Comparison of ENCODE assay signal across 8 cellular contexts in genomic region chr1:117067528-117068370, GRCh38. TPM values are rescaled to one million over a fixed set of nuclear protein-coding genes. Genes with fewer than 3 reads are reported as not detected.
DNase-seq lines count a peak whose midpoint lies in the region; ATAC-seq, FAIRE-seq and TF ChIP-seq lines count a peak whose summit lies in the region.

No MANE protein-coding gene starts in this region.

- no peak for TF ChIP-seq POLR2A in endothelial cell of umbilical vein (IDR thresholded peaks at IDR 0.05; ENCODE audit: low read depth, low read length)

- no peak overlapping the region for H2BK15ac ChIP-seq in H9 (ENCODE audit: low read depth, low read length)

- H3K23me2 ChIP-seq in H9 (ENCODE audit: insufficient read length, low read depth, low read length, poor library complexity, severe bottlenecking), result no peaks in the 10 kb centered on the region

- peak; percentile 69 for ATAC-seq in activated CD8-positive, alpha-beta memory T cell treated with anti-CD3 and anti-CD28 coated beads, Interleukin-2, amount 10 ng/mL, durations not matched to agents 7 days and 5 days

- H3K27me3 Mint-ChIP-seq in activated CD8-positive, alpha-beta memory T cell treated with anti-CD3 and anti-CD28 coated beads, Interleukin-2, amount 10 ng/mL, durations not matched to agents 7 days and 5 days, result no peaks in the 10 kb centered on the region
- H3K27me3 Mint-ChIP-seq in H9 (ENCODE audit: low read depth), result no peaks in the 10 kb centered on the region

- no TSS peak for BruUV-seq in endothelial cell of umbilical vein (replicated peaks; lab: Mats Ljungman, UMichigan)

- TF ChIP-seq CTCF in H9 (conservative IDR thresholded peaks at IDR 0.05), result peak; percentile 83
- TF ChIP-seq CTCF in WERI-Rb-1 (IDR thresholded peaks at IDR 0.05; ENCODE audit: low read depth, low read length), result peak; percentile 75
- peak; percentile 64 to 77 for TF ChIP-seq CTCF in endothelial cell of umbilical vein (IDR thresholded peaks at IDR 0.05; ENCODE audit: extremely low read depth in 1 of 2, insufficient read depth in 1 of 2, low read depth in 1 of 2, low read length in 2 of 2)

- H3K36me3 ChIP-seq in WERI-Rb-1 (peaks cover 15% of the 10 kb centered on the region), endothelial cell of umbilical vein (ENCODE audit: control insufficient read depth in 2 of 2, extremely low read depth in 1 of 2, insufficient read depth in 2 of 2, low read length in 2 of 2) (no peaks in the 10 kb centered on the region)

- H3K4me2 ChIP-seq in H9 (ENCODE audit: insufficient read depth, insufficient read length, low read length) (no peak overlapping the region), endothelial cell of umbilical vein (ENCODE audit: insufficient read depth, low read length) (no peak overlapping the region)

- DNase-seq in activated CD8-positive, alpha-beta memory T cell treated with anti-CD3 and anti-CD28 coated beads, Interleukin-2, amount 10 ng/mL, durations not matched to agents 7 days and 5 days, result peak; percentile 58
- no peak for DNase-seq in activated CD8-positive, alpha-beta memory T cell treated with anti-CD3 and anti-CD28 coated beads for 24 hours
- peak; percentile 38 for DNase-seq in H9
- DNase-seq in NCI-H128 (lab: John Stamatoyannopoulos, UW; ENCODE audit: unreplicated experiment), result peak; percentile 12
- peak; percentile 58 for DNase-seq in WERI-Rb-1
- peak; percentile 51 for DNase-seq in endothelial cell of umbilical vein (ENCODE audit: low read depth, low spot score)
- peak; percentile 70 for DNase-seq in midbrain (lab: John Stamatoyannopoulos, UW)
- peak; percentile 70 for DNase-seq in ureter (ENCODE audit: low spot score)

- intact Hi-C loops in endothelial cell of umbilical vein (cut with micrococcal nuclease), result loop anchor here (1.0 to 10.0 kb wide), 10 partner anchors 10 to 827 kb away; partner anchors contain the start of genes MAN1A2 and TRIM45

- no peaks in the 10 kb centered on the region for H3K9me1 ChIP-seq in endothelial cell of umbilical vein (replicated peaks; ENCODE audit: control insufficient read depth, extremely low read depth, insufficient read depth, low read length)

- peaks cover 52% of the 10 kb centered on the region for H3K4me1 Mint-ChIP-seq in activated CD8-positive, alpha-beta memory T cell treated with anti-CD3 and anti-CD28 coated beads, Interleukin-2, amount 10 ng/mL, durations not matched to agents 7 days and 5 days
- H3K4me1 Mint-ChIP-seq in H9, result no peaks in the 10 kb centered on the region

- no peaks in the 10 kb centered on the region for H3K79me1 ChIP-seq in H9 (ENCODE audit: insufficient read depth, low read depth, low read length, poor library complexity, severe bottlenecking)

- H3K9ac ChIP-seq in H9 (ENCODE audit: extremely low read depth, insufficient read length, low read length) (no peak overlapping the region), endothelial cell of umbilical vein (replicated peaks; ENCODE audit: extremely low read depth, insufficient read depth, low read length) (no peak overlapping the region)

- no peak overlapping the region for H2AK5ac ChIP-seq in H9 (ENCODE audit: insufficient read length, low read length)

- no peak overlapping the region for H3K18ac ChIP-seq in H9 (ENCODE audit: insufficient read length, low read depth, low read length)

- H3K56ac ChIP-seq in H9 (ENCODE audit: insufficient read length, low read depth, low read length), result no peak overlapping the region

- H4K8ac ChIP-seq in H9 (replicated peaks; ENCODE audit: insufficient read length, low read depth, low read length), result no peak overlapping the region

- peaks cover 52% of the 10 kb centered on the region for H3K36me3 Mint-ChIP-seq in activated CD8-positive, alpha-beta memory T cell treated with anti-CD3 and anti-CD28 coated beads, Interleukin-2, amount 10 ng/mL, durations not matched to agents 7 days and 5 days
- peaks cover 20 to 52% (median 38%) of the 10 kb centered on the region in 3 experiments; a peak in 6 of 7 replicates for H3K36me3 Mint-ChIP-seq in H9 (ENCODE audit: insufficient read depth in 1 of 3, low read depth in 3 of 3)

- peaks cover 4% of the 10 kb centered on the region; the same call in 1 of the 2 replicates for H3K79me2 ChIP-seq in H9 (ENCODE audit: insufficient read depth, low read length)
- H3K79me2 ChIP-seq in endothelial cell of umbilical vein (ENCODE audit: control insufficient read depth, insufficient read depth, low read length), result peaks cover 7% of the 10 kb centered on the region

- no peak overlapping the region for H2BK12ac ChIP-seq in H9 (ENCODE audit: insufficient read length, low read depth, low read length)

- no peak overlapping the region for H3K23ac ChIP-seq in H9 (ENCODE audit: insufficient read length, low read depth, low read length)

- POLR2A ChIA-PET in endothelial cell of umbilical vein (lab: Charles Lee), result interaction anchor here (1.4 kb wide), 1 partner anchor 61 kb away, joined by 5 read pairs; no protein-coding TSS in a partner anchor

- H3K4me3 Mint-ChIP-seq in activated CD8-positive, alpha-beta memory T cell treated with anti-CD3 and anti-CD28 coated beads, Interleukin-2, amount 10 ng/mL, durations not matched to agents 7 days and 5 days, result no peak overlapping the region
- H3K4me3 Mint-ChIP-seq in H9, result peak overlapping the region in 1 of 2 experiments; percentile 52; a peak in 1 of 5 replicates

- H2BK5ac ChIP-seq in H9 (ENCODE audit: insufficient read length, low read length), result no peak overlapping the region

- no peak overlapping the region for H2BK120ac ChIP-seq in H9 (ENCODE audit: low read depth, low read length, poor library complexity, severe bottlenecking)

- no peak overlapping the region for H2AFZ ChIP-seq in H9 (ENCODE audit: low read length)
- no peak overlapping the region for H2AFZ ChIP-seq in endothelial cell of umbilical vein (ENCODE audit: low read depth, low read length)

- H3K27me3 ChIP-seq in H9 (ENCODE audit: insufficient read depth, low read length), result no peaks in the 10 kb centered on the region
- H3K27me3 ChIP-seq in WERI-Rb-1 (ENCODE audit: insufficient read depth, low read depth, severe bottlenecking), result no peaks in the 10 kb centered on the region
- no peaks in the 10 kb centered on the region for H3K27me3 ChIP-seq in endothelial cell of umbilical vein (ENCODE audit: control insufficient read depth in 2 of 2, insufficient read depth in 2 of 2, low read length in 2 of 2)

- H3K9me3 Mint-ChIP-seq in activated CD8-positive, alpha-beta memory T cell treated with anti-CD3 and anti-CD28 coated beads, Interleukin-2, amount 10 ng/mL, durations not matched to agents 7 days and 5 days (ENCODE audit: low read depth), result no peaks in the 10 kb centered on the region
- H3K9me3 Mint-ChIP-seq in H9, result no peaks in the 10 kb centered on the region

- no peak overlapping the region for H3K4ac ChIP-seq in H9 (ENCODE audit: low read depth, low read length)

- peak overlapping the region; percentile 20 for H3K27ac Mint-ChIP-seq in activated CD8-positive, alpha-beta memory T cell treated with anti-CD3 and anti-CD28 coated beads, Interleukin-2, amount 10 ng/mL, durations not matched to agents 7 days and 5 days
- peak overlapping the region in 1 of 3 experiments; percentile 10; a peak in 1 of 7 replicates for H3K27ac Mint-ChIP-seq in H9

- no CpG with 5 or more reads among the region's 6 CpGs for WGBS in H9 (ENCODE audit: extremely low coverage, insufficient read length, low lambda C conversion rate)

- H4K91ac ChIP-seq in H9 (ENCODE audit: insufficient read length, low read depth, low read length), result no peak overlapping the region

- H4K20me1 ChIP-seq in H9 (ENCODE audit: control insufficient read depth, insufficient read depth, insufficient read length), result no peaks in the 10 kb centered on the region
- H4K20me1 ChIP-seq in endothelial cell of umbilical vein (replicated peaks; ENCODE audit: control insufficient read depth, extremely low read depth, insufficient read depth, low read length), result no peaks in the 10 kb centered on the region

- H3K27ac ChIP-seq in H9 (ENCODE audit: insufficient read length, low read depth, low read length) (no peak overlapping the region), WERI-Rb-1 (no peak overlapping the region), endothelial cell of umbilical vein (ENCODE audit: insufficient read depth, low read depth, low read length) (no peak overlapping the region)

- dilution Hi-C loops in endothelial cell of umbilical vein (cut with MboI; ENCODE audit: extremely low pct_ligation_motif_present, low sequenced_read_pairs), result no loop called here

- H3K9me3 ChIP-seq in H9 (ENCODE audit: control insufficient read depth, low read depth, low read length), result no peaks in the 10 kb centered on the region
- no peaks in the 10 kb centered on the region for H3K9me3 ChIP-seq in WERI-Rb-1 (ENCODE audit: severe bottlenecking)
- no peaks in the 10 kb centered on the region for H3K9me3 ChIP-seq in endothelial cell of umbilical vein (replicated peaks; ENCODE audit: control insufficient read depth, insufficient read depth, low read length)

- H4K5ac ChIP-seq in H9 (ENCODE audit: insufficient read length, low read depth, low read length), result no peak overlapping the region

- CTCF ChIA-PET in activated CD8-positive, alpha-beta memory T cell treated with anti-CD3 and anti-CD28 coated beads, Interleukin-2, amount 10 ng/mL, durations not matched to agents 7 days and 5 days (lab: Charles Lee), result interaction anchor here (0.7 to 2.1 kb wide), 11 partner anchors 10 to 690 kb away, joined by 3 to 14 read pairs (median 4); no protein-coding TSS in a partner anchor
- CTCF ChIA-PET in endothelial cell of umbilical vein (lab: Charles Lee), result interaction anchor here (0.6 to 9.2 kb wide), 30 partner anchors 9 to 691 kb away, joined by 3 to 490 read pairs (median 4); partner anchors contain the start of gene TRIM45

- H3K4me3 ChIP-seq in WERI-Rb-1 (ENCODE audit: low read depth, low read length), result no peak overlapping the region
- no peak overlapping the region for H3K4me3 ChIP-seq in endothelial cell of umbilical vein (replicated peaks in 1 of 3; ENCODE audit: insufficient read depth in 1 of 3, low read depth in 1 of 3, low read length in 3 of 3)

- no peak overlapping the region for H3K14ac ChIP-seq in H9 (ENCODE audit: insufficient read depth, low read length)

- no peak overlapping the region for H2BK20ac ChIP-seq in H9 (ENCODE audit: low read depth, low read length, poor library complexity, severe bottlenecking)

- FAIRE-seq in endothelial cell of umbilical vein (lab: Jason Lieb, UNC), result peak; percentile 63

- H3T11ph ChIP-seq in H9 (ENCODE audit: low read length), result no peak overlapping the region

- H3K4me1 ChIP-seq in H9 (ENCODE audit: insufficient read depth, low read length) (no peaks in the 10 kb centered on the region), endothelial cell of umbilical vein (ENCODE audit: control insufficient read depth, extremely low read depth, insufficient read depth, low read length) (no peaks in the 10 kb centered on the region)

RNA-seq across cellular contexts. Expression of gene TTF2, which starts 7.6 kb away (rescaled TPM):
- total RNA-seq in activated CD8-positive, alpha-beta memory T cell treated with anti-CD3 and anti-CD28 coated beads, Interleukin-2, amount 10 ng/mL, durations not matched to agents 7 days and 5 days, result 100 to 1,000 TPM; 156 to 157 TPM
- total RNA-seq in H9 (2021) (83.5 and 86.4 TPM in 2 replicates), endothelial cell of umbilical vein (44.1 and 44.4 TPM in 2 replicates), ureter (25.1 TPM)
- 7.0 and 8.8 TPM in 2 replicates for polyA plus RNA-seq in endothelial cell of umbilical vein
- polyA plus RNA-seq in endothelial cell of umbilical vein (2011; cell fraction: cytosol; rRNA removed), result 14.2 and 14.5 TPM in 2 replicates
- 27.9 and 32.6 TPM in 2 replicates for polyA plus RNA-seq in endothelial cell of umbilical vein (2011; cell fraction: nucleus; rRNA removed)
- polyA plus RNA-seq in endothelial cell of umbilical vein (2012), result 19.0 and 27.3 TPM in 2 replicates
- polyA minus RNA-seq in endothelial cell of umbilical vein, result 16.8 and 18.3 TPM in 2 replicates
- 27.1 TPM for polyA minus RNA-seq in endothelial cell of umbilical vein (2011; cell fraction: cytosol; rRNA and poly(A)+ RNA removed)
- 21.9 and 31.3 TPM in 2 replicates for polyA minus RNA-seq in endothelial cell of umbilical vein (2011; cell fraction: nucleus; rRNA and poly(A)+ RNA removed)

RNA-seq across cellular contexts. Expression of gene TRIM45, which starts 53.8 kb away (rescaled TPM):
- under 1 TPM; 0.26 to 0.75 TPM for total RNA-seq in activated CD8-positive, alpha-beta memory T cell treated with anti-CD3 and anti-CD28 coated beads, Interleukin-2, amount 10 ng/mL, durations not matched to agents 7 days and 5 days
- total RNA-seq in H9 (2021) (10.3 and 11.7 TPM in 2 replicates), endothelial cell of umbilical vein (2.9 and 3.3 TPM in 2 replicates), ureter (8.0 TPM)
- polyA plus RNA-seq in endothelial cell of umbilical vein, result 3.1 TPM in 2 replicates
- polyA plus RNA-seq in endothelial cell of umbilical vein (2011; cell fraction: cytosol; rRNA removed), result 2.2 and 3.6 TPM in 2 replicates
- 15.3 and 19.0 TPM in 2 replicates for polyA plus RNA-seq in endothelial cell of umbilical vein (2011; cell fraction: nucleus; rRNA removed)
- polyA plus RNA-seq in endothelial cell of umbilical vein (2012), result 1.5 and 2.3 TPM in 2 replicates
- polyA minus RNA-seq in endothelial cell of umbilical vein, result 2.4 and 3.1 TPM in 2 replicates
- 2.0 TPM for polyA minus RNA-seq in endothelial cell of umbilical vein (2011; cell fraction: cytosol; rRNA and poly(A)+ RNA removed)
- 1.5 and 2.4 TPM in 2 replicates for polyA minus RNA-seq in endothelial cell of umbilical vein (2011; cell fraction: nucleus; rRNA and poly(A)+ RNA removed)
